In genomic region chr17:77829871-77830799, GRCh38 we compare ENCODE assay signal across 10 cellular contexts.
DNase-seq lines count a peak whose midpoint lies in the region; ATAC-seq, FAIRE-seq and TF ChIP-seq lines count a peak whose summit lies in the region.
"Had no signal": no experiment of that assay in that cellular context is flagged by ENCODE, and none has a peak within 500 bp of the region (broad histone marks: within the 10 kb centered on the region; RNA-seq: fewer than 3 reads in every experiment).

No MANE protein-coding gene starts in this region.

- H3K36me3 ChIP-seq in WERI-Rb-1 (no peaks in the 10 kb centered on the region), heart left ventricle (no peaks in the 10 kb centered on the region)

- TF ChIP-seq POLR2A in H54 (IDR thresholded peaks at IDR 0.05; ENCODE audit: low read depth, low read length): no peak
- no peak for TF ChIP-seq POLR2A in heart left ventricle (IDR thresholded peaks at IDR 0.05)

- no peak for FAIRE-seq in H54 (lab: Jason Lieb, UNC)
- FAIRE-seq: GM18507 had no signal

- H3K4me3 ChIP-seq in WERI-Rb-1 (ENCODE audit: low read depth, low read length) (no peak overlapping the region), heart left ventricle (peak overlapping the region in 1 of 12 donors; percentile 0), skeletal muscle cell (ENCODE audit: low read depth, low read length) (no peak overlapping the region)

- H3K9me3 ChIP-seq in WERI-Rb-1 (ENCODE audit: severe bottlenecking) (no peaks in the 10 kb centered on the region), heart left ventricle (no peaks in the 10 kb centered on the region)

- H3K4me1 ChIP-seq in heart left ventricle: peaks cover 16 to 66% (median 52%) of the 10 kb centered on the region in 12 donors

- 38 to 56% (median 51%) methylated on average over 15 to 16 of the region's 16 CpGs for WGBS in heart left ventricle, 4 donors

- H3K27me3 ChIP-seq in WERI-Rb-1 (ENCODE audit: insufficient read depth, low read depth, severe bottlenecking): no peaks in the 10 kb centered on the region
- H3K27me3 ChIP-seq in heart left ventricle: no peaks in the 10 kb centered on the region

- DNase-seq in H54 (ENCODE audit: insufficient read length, low spot score): peak; percentile 76
- DNase-seq in WERI-Rb-1: peak; percentile 54
- peak; percentile 80 to 83 (median 82) for DNase-seq in heart left ventricle
- DNase-seq in skeletal muscle cell (ENCODE audit: low read depth): peak; percentile 42
- DNase-seq in NCI-H446 treated with DMSO at 0.1 percent for 48 hours (lab: John Stamatoyannopoulos, UW): no peak
- DNase-seq in NCI-H69 (lab: John Stamatoyannopoulos, UW): no peak
- DNase-seq in NCI-H1092 treated with DMSO at 0.1 percent for 48 hours (lab: John Stamatoyannopoulos, UW): no peak
- no peak for DNase-seq in NCI-H2081 (lab: John Stamatoyannopoulos, UW)
- DNase-seq: NCI-H1694 treated with DMSO at 0.1 percent for 48 hours had no signal

- H3K27ac ChIP-seq in WERI-Rb-1 (peak overlapping the region; percentile 34), heart left ventricle (peak overlapping the region; percentile 86 to 98 (median 92))

- ATAC-seq in heart left ventricle: peak; percentile 76 to 88 (median 82)

- intact Hi-C loops in heart left ventricle (cut with DNase I): loop anchor here in 3 of 10 donors (2.0 to 10.0 kb wide), 6 partner anchors 35 to 129 kb away; partner anchors contain the start of gene TNRC6C (in 2 of the 3)

- TF ChIP-seq CTCF in WERI-Rb-1 (IDR thresholded peaks at IDR 0.05; ENCODE audit: low read depth, low read length): no peak
- no peak for TF ChIP-seq CTCF in heart left ventricle (IDR thresholded peaks at IDR 0.05)

Comparison
In these comparisons a context has a peak if more than half of its experiments do, and no peak if none do; other contexts are left out.
1. DNase-seq: peak in H54 (single experiment), WERI-Rb-1 (single experiment), heart left ventricle (5 of 5) and skeletal muscle cell (single experiment); none in NCI-H446 treated with DMSO at 0.1 percent for 48 hours (single experiment), NCI-H69 (single experiment), NCI-H1092 treated with DMSO at 0.1 percent for 48 hours (single experiment) and NCI-H2081 (0 of 2).